8 cellular contexts compared by ENCODE assay signal in genomic region chr2:127810156-127810636, GRCh38. TPM values are rescaled to one million over a fixed set of nuclear protein-coding genes. Genes with fewer than 3 reads are reported as not detected.
DNase-seq lines count a peak whose midpoint lies in the region; ATAC-seq and TF ChIP-seq lines count a peak whose summit lies in the region.

No MANE protein-coding gene starts in this region.

- no peak for TF ChIP-seq CTCF in astrocyte of the spinal cord (IDR thresholded peaks at IDR 0.05; ENCODE audit: low read depth, low read length)

- H3K27me3 Mint-ChIP-seq in IgD-negative memory B cell = no peaks in the 10 kb centered on the region

- H3K27ac ChIP-seq in temporal lobe (ENCODE audit: low read depth, low read length) = peak overlapping the region; percentile 44

- ATAC-seq in HG03439 (IDR thresholded peaks at IDR 0.05; ENCODE audit: unreplicated experiment) = no peak

- peaks cover 1% of the 10 kb centered on the region for H3K36me3 Mint-ChIP-seq in IgD-negative memory B cell

- DNase-seq in CD1c-positive myeloid dendritic cell (ENCODE audit: extremely low spot score) (peak; percentile 25), astrocyte of the spinal cord (ENCODE audit: low read depth, low spot score) (no peak), kidney tubule cell (ENCODE audit: low spot score) (peak; percentile 39), GOT3 (lab: John Stamatoyannopoulos, UW) (no peak), OCI-M1 (lab: John Stamatoyannopoulos, UW) (no peak)

- H3K4me1 Mint-ChIP-seq in IgD-negative memory B cell = peaks cover 29 to 41% (median 37%) of the 10 kb centered on the region in 3 donors

- peak overlapping the region; percentile 96 to 99 (median 98) for H3K4me3 Mint-ChIP-seq in IgD-negative memory B cell

- in situ Hi-C loops in astrocyte of the spinal cord (cut with HindIII; ENCODE audit: low sequenced_read_pairs) = no loop called here

- peak overlapping the region; percentile 95 to 99 (median 98) for H3K27ac Mint-ChIP-seq in IgD-negative memory B cell

- H3K4me3 ChIP-seq in astrocyte of the spinal cord (ENCODE audit: low read depth, low read length) = peak overlapping the region; percentile 73

- H3K9me3 Mint-ChIP-seq in IgD-negative memory B cell = no peaks in the 10 kb centered on the region

RNA-seq across cellular contexts. Expression of gene WDR33, which starts 0.8 kb away (rescaled TPM):
- 39.5 TPM for polyA plus RNA-seq in IgD-negative memory B cell
- 65.6 TPM for total RNA-seq in temporal lobe

RNA-seq across cellular contexts. Expression of gene POLR2D, which starts 47.8 kb away (rescaled TPM):
- polyA plus RNA-seq in IgD-negative memory B cell = 42.7 TPM
- 28.5 TPM for total RNA-seq in temporal lobe

Comparison
In these comparisons a context has a peak if more than half of its experiments do, and no peak if none do; other contexts are left out.
1. DNase-seq: peak in CD1c-positive myeloid dendritic cell (single experiment) and kidney tubule cell (single experiment); none in astrocyte of the spinal cord (single experiment), GOT3 (single experiment) and OCI-M1 (single experiment).